30 cellular contexts compared by ENCODE assay signal in genomic region chr6:76073281-76073680, GRCh38. TPM values are rescaled to one million over a fixed set of nuclear protein-coding genes. Genes with fewer than 3 reads are reported as not detected.
A peak's percentile ranks its signal among the peaks of the same experiment; 100 is the strongest.
DNase-seq lines count a peak whose midpoint lies in the region; ATAC-seq, FAIRE-seq and TF ChIP-seq lines count a peak whose summit lies in the region.
"Had no signal": no experiment of that assay in that cellular context is flagged by ENCODE, and none has a peak within 500 bp of the region (broad histone marks: within the 10 kb centered on the region; RNA-seq: fewer than 3 reads in every experiment).

No MANE protein-coding gene starts in this region.

- H3K4me3 ChIP-seq in HepG2 (replicated peaks in 1 of 3; ENCODE audit: insufficient read depth in 1 of 3, low read depth in 2 of 3, low read length in 3 of 3) (no peak overlapping the region), right lobe of liver (no peak overlapping the region), WERI-Rb-1 (ENCODE audit: low read depth, low read length) (no peak overlapping the region), H1 (ENCODE audit: extremely low read depth in 1 of 4, insufficient read depth in 2 of 4, low read depth in 3 of 4, low read length in 4 of 4) (no peak overlapping the region), right cardiac atrium (ENCODE audit: low read length) (no peak overlapping the region)
- H3K4me3 ChIP-seq: BLaER1, GM12878 had no signal

- H3K27me3 ChIP-seq in HepG2 (ENCODE audit: control insufficient read depth in 1 of 2, insufficient read depth in 2 of 2, low read length in 2 of 2) (no peaks in the 10 kb centered on the region), right lobe of liver (no peaks in the 10 kb centered on the region), WERI-Rb-1 (ENCODE audit: insufficient read depth, low read depth, severe bottlenecking) (no peaks in the 10 kb centered on the region), H1 (replicated peaks in 1 of 4; ENCODE audit: control insufficient read depth in 3 of 4, extremely low read depth in 1 of 4, insufficient read depth in 3 of 4, low read length in 3 of 4) (no peaks in the 10 kb centered on the region), right cardiac atrium (ENCODE audit: control insufficient read depth, insufficient read depth) (no peaks in the 10 kb centered on the region)
- H3K27me3 ChIP-seq: BE2C, BLaER1 had no signal

- in situ Hi-C loops in HepG2 (cut with HindIII; ENCODE audit: extremely low pct_ligation_motif_present, low pct_unique_long_range_greater_than_20kb) = no loop called here

- no peak overlapping the region for H4K8ac ChIP-seq in H1 (ENCODE audit: extremely low read depth, insufficient read depth, low read length)

- no peak overlapping the region for H3K14ac ChIP-seq in H1 (ENCODE audit: insufficient read length)

- H3K4me2 ChIP-seq in HepG2 (ENCODE audit: low read depth, low read length) (no peak overlapping the region), H1 (ENCODE audit: insufficient read depth in 1 of 2, low read depth in 2 of 2, low read length in 2 of 2) (no peak overlapping the region)
- H3K4me2 ChIP-seq: BLaER1 had no signal

- H3K9me3 ChIP-seq in HepG2 (ENCODE audit: low read length) (peaks cover 13% of the 10 kb centered on the region), right lobe of liver (no peaks in the 10 kb centered on the region), WERI-Rb-1 (ENCODE audit: severe bottlenecking) (peaks cover 2% of the 10 kb centered on the region), H1 (ENCODE audit: insufficient read depth in 2 of 2, low read depth in 1 of 2, low read length in 1 of 2) (no peaks in the 10 kb centered on the region), right cardiac atrium (ENCODE audit: control insufficient read depth, low read length) (no peaks in the 10 kb centered on the region)
- H3K9me3 ChIP-seq: BE2C had no signal

- no peak overlapping the region for H3K23ac ChIP-seq in H1 (ENCODE audit: insufficient read length)

- H3K23me2 ChIP-seq in H1 (ENCODE audit: low read depth, low read length) = no peaks in the 10 kb centered on the region

- no peak for TF ChIP-seq EP300 in HepG2 (IDR thresholded peaks at IDR 0.05; ENCODE audit: low read depth in 2 of 2, low read length in 2 of 2)
- no peak for TF ChIP-seq EP300 in HepG2 (CRISPR knock-in tag; IDR thresholded peaks at IDR 0.05; ENCODE audit: borderline replicate concordance)
- TF ChIP-seq EP300 in H1 (IDR thresholded peaks at IDR 0.05; ENCODE audit: borderline replicate concordance in 1 of 2, low read depth in 2 of 2, low read length in 2 of 2) = no peak

- no peak overlapping the region for H2AFZ ChIP-seq in HepG2 (ENCODE audit: low read length)
- H2AFZ ChIP-seq in H1 (ENCODE audit: low read length) = no peak overlapping the region

- intact Hi-C loops in HepG2 (cut with micrococcal nuclease; ENCODE audit: unreplicated experiment) (no loop called here), right lobe of liver (cut with DNase I) (no loop called here), right cardiac atrium (cut with DNase I) (no loop called here)

- no peak overlapping the region for H3K56ac ChIP-seq in H1 (replicated peaks; ENCODE audit: insufficient read length, low read depth, low read length)

- CTCF ChIA-PET in HepG2 (lab: Yijun Ruan, JAX; ENCODE audit: low intra/inter-chr PET ratio, low total read pairs) (no interaction called here), H1 (lab: Charles Lee; ENCODE audit: partially characterized antibody) (no interaction called here)

- BruUV-seq in HepG2 (replicated peaks; lab: Mats Ljungman, UMichigan) = no TSS peak

- ATAC-seq in HepG2 (no peak), right lobe of liver (no peak), right cardiac atrium (no peak)
- ATAC-seq: GM12878 had no signal

- H3K18ac ChIP-seq in H1 (ENCODE audit: extremely low read depth, low read length) = no peak overlapping the region

- TF ChIP-seq RAD21 in HepG2 (CRISPR knock-in tag; IDR thresholded peaks at IDR 0.05) = no peak
- no peak for TF ChIP-seq RAD21 in H1 (IDR thresholded peaks at IDR 0.05 in 1 of 2, conservative IDR thresholded peaks at IDR 0.05 in 1 of 2; ENCODE audit: low read depth in 2 of 2, low read length in 2 of 2)

- no peak overlapping the region for H3K4ac ChIP-seq in H1 (replicated peaks; ENCODE audit: insufficient read length, low read depth, low read length)

- no peak overlapping the region for H2AK5ac ChIP-seq in H1 (ENCODE audit: low read depth, low read length)

- H3K4me1 ChIP-seq in HepG2 (ENCODE audit: insufficient read depth, low read length) (no peaks in the 10 kb centered on the region), right lobe of liver (no peaks in the 10 kb centered on the region), H1 (replicated peaks in 1 of 4; ENCODE audit: control insufficient read depth in 3 of 4, insufficient read depth in 4 of 4, low read length in 3 of 4) (no peaks in the 10 kb centered on the region), right cardiac atrium (ENCODE audit: control insufficient read depth, insufficient read depth, low read length) (no peaks in the 10 kb centered on the region)
- H3K4me1 ChIP-seq: BE2C, BLaER1 had no signal

- H3K79me2 ChIP-seq in HepG2 (ENCODE audit: insufficient read depth, low read length) (no peaks in the 10 kb centered on the region), H1 (ENCODE audit: control insufficient read depth in 1 of 2, insufficient read depth in 2 of 2, low read length in 2 of 2) (no peaks in the 10 kb centered on the region)

- H2BK20ac ChIP-seq in H1 (ENCODE audit: low read length) = no peak overlapping the region

- POLR2A ChIA-PET in HepG2 (lab: Yijun Ruan, JAX) = no interaction called here
- POLR2A ChIA-PET in H1 (lab: Charles Lee; ENCODE audit: partially characterized antibody) = no interaction called here

- no peak overlapping the region for H4K5ac ChIP-seq in H1 (ENCODE audit: insufficient read length, low read depth, low read length)

- H4K91ac ChIP-seq in H1 (replicated peaks; ENCODE audit: insufficient read length, low read length) = no peak overlapping the region

- no peak overlapping the region for H2BK120ac ChIP-seq in H1 (replicated peaks; ENCODE audit: low read depth, low read length)

- H3K27ac ChIP-seq in HepG2 (ENCODE audit: extremely low read length, insufficient read depth, low read length) = no peak overlapping the region
- H3K27ac ChIP-seq in right lobe of liver = no peak overlapping the region
- peak overlapping the region; percentile 54 for H3K27ac ChIP-seq in WERI-Rb-1
- H3K27ac ChIP-seq in H1 (ENCODE audit: low read depth, low read length) = no peak overlapping the region
- no peak overlapping the region for H3K27ac ChIP-seq in right cardiac atrium (ENCODE audit: low read length)
- H3K27ac ChIP-seq: 22Rv1, BLaER1 had no signal

- no peak overlapping the region for H2BK12ac ChIP-seq in H1 (ENCODE audit: low read depth, low read length)

- H3K36me3 ChIP-seq in HepG2 (replicated peaks in 1 of 2; ENCODE audit: control insufficient read depth in 1 of 2, insufficient read depth in 2 of 2, low read length in 2 of 2) = no peaks in the 10 kb centered on the region
- no peaks in the 10 kb centered on the region for H3K36me3 ChIP-seq in right lobe of liver
- no peaks in the 10 kb centered on the region for H3K36me3 ChIP-seq in WERI-Rb-1
- H3K36me3 ChIP-seq in H1 (ENCODE audit: control insufficient read depth in 2 of 4, insufficient read depth in 4 of 4, low read length in 3 of 4) = no peaks in the 10 kb centered on the region
- H3K36me3 ChIP-seq: BE2C, BLaER1 had no signal

- H2BK5ac ChIP-seq in H1 (ENCODE audit: low read depth, low read length) = no peak overlapping the region

- H4K20me1 ChIP-seq in HepG2 (ENCODE audit: insufficient read depth, low read length) = no peaks in the 10 kb centered on the region
- no peaks in the 10 kb centered on the region for H4K20me1 ChIP-seq in H1 (replicated peaks in 1 of 2; ENCODE audit: control insufficient read depth in 1 of 2, insufficient read depth in 2 of 2, low read length in 2 of 2)
- H4K20me1 ChIP-seq: BLaER1 had no signal

- no peaks in the 10 kb centered on the region for H3K79me1 ChIP-seq in H1 (ENCODE audit: low read depth, low read length)

- TF ChIP-seq CTCF in HepG2 (CRISPR knock-in tag; IDR thresholded peaks at IDR 0.05) = no peak
- no peak for TF ChIP-seq CTCF in right lobe of liver (IDR thresholded peaks at IDR 0.05)
- TF ChIP-seq CTCF in WERI-Rb-1 (IDR thresholded peaks at IDR 0.05; ENCODE audit: low read depth, low read length) = no peak
- TF ChIP-seq CTCF in H1 (IDR thresholded peaks at IDR 0.05; ENCODE audit: control extremely low read depth in 1 of 3, insufficient read depth in 1 of 3, low read depth in 1 of 3, low read length in 3 of 3) = no peak

- no peak for FAIRE-seq in HepG2 (lab: Jason Lieb, UNC)
- no peak for FAIRE-seq in H1 (lab: Jason Lieb, UNC)
- FAIRE-seq: GM12878, GM12892, GM18507 had no signal

- H3K9ac ChIP-seq in HepG2 (ENCODE audit: insufficient read depth, low read depth, low read length) (no peak overlapping the region), H1 (replicated peaks in 1 of 4; ENCODE audit: extremely low read depth in 1 of 4, low read depth in 3 of 4, low read length in 3 of 4) (no peak overlapping the region)
- H3K9ac ChIP-seq: BLaER1 had no signal

- H2BK15ac ChIP-seq in H1 (ENCODE audit: low read length) = no peak overlapping the region

- TF ChIP-seq POLR2A in HepG2 (IDR thresholded peaks at IDR 0.05; ENCODE audit: insufficient read depth in 1 of 2, low read depth in 2 of 2, low read length in 2 of 2) (no peak), right lobe of liver (IDR thresholded peaks at IDR 0.05) (no peak), H1 (IDR thresholded peaks at IDR 0.05; ENCODE audit: control extremely low read depth in 1 of 2, low read depth in 2 of 2, low read length in 2 of 2) (no peak)

- DNase-seq in HepG2 (ENCODE audit: low spot score) (no peak), right lobe of liver (no peak), WERI-Rb-1 (no peak), H1 (ENCODE audit: low read depth in 1 of 2, low spot score in 2 of 2) (no peak), SHP77 (lab: John Stamatoyannopoulos, UW) (no peak), right cardiac atrium (no peak)
- DNase-seq: ACHN; BE2C; C1 segment of cervical spinal cord; CD4-positive, alpha-beta memory T cell; CD4-positive, CD25-positive, alpha-beta regulatory T cell; CD8-positive, alpha-beta memory T cell; COR-L47; DMS 273 treated with DMSO at 0.1 percent for 48 hours; DMS153; DMS79; DND-41; EL; GDM1 had no signal

RNA-seq across cellular contexts. Expression of gene IMPG1, which starts 0.8 kb away (rescaled TPM):
- total RNA-seq in HepG2 (2016; rRNA removed; fragmentation: Illumina TruSeq; extraction: Trizol) = not detected in 2 replicates
- total RNA-seq in HepG2 (2016; cell fraction: cytosol; rRNA removed; fragmentation: Illumina TruSeq; extraction: Trizol; ENCODE audit: low read depth) = not detected in 2 replicates
- total RNA-seq in HepG2 (2016; cell fraction: insoluble cytoplasmic fraction; rRNA removed; fragmentation: Illumina TruSeq; extraction: Trizol) = not detected in 2 replicates
- not detected in 2 replicates for total RNA-seq in HepG2 (2016; cell fraction: membrane; rRNA removed; fragmentation: Illumina TruSeq; extraction: Trizol)
- total RNA-seq in HepG2 (2016; cell fraction: nucleus; rRNA removed; fragmentation: Illumina TruSeq; extraction: Trizol) = not detected in 2 replicates
- not detected in 2 replicates for polyA plus RNA-seq in HepG2 (2011; rRNA removed)
- not detected in 2 replicates for polyA plus RNA-seq in HepG2 (2011; cell fraction: cytosol; rRNA removed)
- polyA plus RNA-seq in HepG2 (2011; cell fraction: nucleus; rRNA removed) = not detected in 2 replicates
- polyA plus RNA-seq in HepG2 (2012) = 0.16 and 0.20 TPM in 2 replicates
- not detected in 2 replicates for polyA plus RNA-seq in HepG2 (2016; cell fraction: cytosol; fragmentation: Illumina TruSeq; extraction: Trizol; ENCODE audit: low read depth)
- polyA plus RNA-seq in HepG2 (2016; cell fraction: insoluble cytoplasmic fraction; fragmentation: Illumina TruSeq; extraction: Trizol; ENCODE audit: low read depth) = not detected in 2 replicates
- not detected in 2 replicates for polyA plus RNA-seq in HepG2 (2016; cell fraction: membrane; fragmentation: Illumina TruSeq; extraction: Trizol; ENCODE audit: low read depth)
- polyA plus RNA-seq in HepG2 (2016; cell fraction: nucleus; fragmentation: Illumina TruSeq; extraction: Trizol; ENCODE audit: insufficient read depth, low read depth) = not detected in 2 replicates
- polyA minus RNA-seq in HepG2 (2011; rRNA and poly(A)+ RNA removed; ENCODE audit: low replicate concordance) = not detected in 2 replicates
- polyA minus RNA-seq in HepG2 (2011; cell fraction: cytosol; rRNA and poly(A)+ RNA removed) = not detected in 2 replicates
- not detected in 2 replicates for polyA minus RNA-seq in HepG2 (2011; cell fraction: nucleus; rRNA and poly(A)+ RNA removed)
- not detected for total RNA-seq in right lobe of liver
- not detected in 2 replicates for total RNA-seq in H1 (2021; fragmentation: NEBNext Ultra II Directional; extraction: Animal tissue kit (Norgen Biotek cat#: 25700))
- polyA plus RNA-seq in H1 (2011; rRNA removed) = 0.02 TPM in 2 replicates
- polyA plus RNA-seq in H1 (2011; cell fraction: cytosol; rRNA removed) = not detected
- polyA plus RNA-seq in H1 (2011; cell fraction: nucleus; rRNA removed) = not detected
- polyA plus RNA-seq in H1 (2012, experiment 1 of 2) = 0.08 to 0.29 TPM in 2 of 4 replicates, not detected in the others
- not detected for polyA plus RNA-seq in H1 (2012, experiment 2 of 2)
- 0.02 TPM for polyA plus RNA-seq in H1 (2013, experiment 1 of 2)
- polyA plus RNA-seq in H1 (2013, experiment 2 of 2) = 0.09 TPM
- polyA minus RNA-seq in H1 (2011; rRNA and poly(A)+ RNA removed) = not detected in 2 replicates
- polyA minus RNA-seq in H1 (2011; cell fraction: cytosol; rRNA and poly(A)+ RNA removed) = not detected
- not detected for polyA minus RNA-seq in H1 (2011; cell fraction: nucleus; rRNA and poly(A)+ RNA removed)
- total RNA-seq in right cardiac atrium = under 1 TPM in 2 of 4 donors, not detected in 2; 0.29 to 0.31 TPM
- polyA plus RNA-seq in right cardiac atrium = not detected
- total RNA-seq: A172; A673; CD4-positive, alpha-beta memory T cell; CD4-positive, CD25-positive, alpha-beta regulatory T cell; CD8-positive, alpha-beta memory T cell; Daoy; G401; GM12878 had no signal
- polyA plus RNA-seq: AG04450; CD14-positive monocyte; CD4-positive, alpha-beta memory T cell; CD4-positive, CD25-positive, alpha-beta regulatory T cell; CD8-positive, alpha-beta memory T cell; GM12878 had no signal

Comparison
In these comparisons a context has a peak if more than half of its experiments do, and no peak if none do; other contexts are left out.
1. Of the 41 proteins assayed by ChIP-seq in both HepG2 and H1: peak only in HepG2: none; only in H1: none; in both: MAFK; in neither: 40.